In the genomic region with DNA sequence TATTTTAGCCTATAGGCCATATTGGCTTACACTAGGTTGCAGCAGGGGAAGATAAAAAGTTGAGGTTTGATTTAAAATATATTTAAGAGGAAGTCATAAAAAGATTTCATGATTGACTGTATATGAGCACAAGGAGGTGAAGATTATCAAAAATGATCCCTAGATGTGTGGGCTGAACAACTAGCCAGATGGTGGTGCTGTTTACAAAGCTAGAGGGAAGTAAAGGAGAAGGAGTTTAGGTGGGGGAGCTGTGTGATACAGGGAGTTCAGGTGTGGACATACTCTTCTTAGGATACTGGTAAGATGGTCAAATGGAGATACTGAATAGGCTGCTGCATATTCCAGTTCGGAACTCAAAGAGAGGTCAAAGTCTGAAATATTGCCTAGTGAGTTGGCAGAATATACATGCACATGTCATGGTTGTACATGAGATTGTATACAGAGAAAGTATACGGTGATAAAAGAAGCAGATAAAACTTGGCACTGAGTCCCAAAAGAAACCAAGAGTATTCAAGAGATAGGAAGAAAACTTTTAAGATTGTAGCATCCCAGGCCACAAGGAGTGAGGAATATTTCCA, we compare ENCODE assay signal across 8 cellular contexts.
A peak's percentile ranks its signal among the peaks of the same experiment; 100 is the strongest.
DNase-seq lines count a peak whose midpoint lies in the region; ATAC-seq and TF ChIP-seq lines count a peak whose summit lies in the region.

No MANE protein-coding gene starts in this region.

- no peak overlapping the region for H2AFZ ChIP-seq in OCI-LY7 (ENCODE audit: low read length)

- no peak overlapping the region for H3K4me2 ChIP-seq in OCI-LY7 (ENCODE audit: low read length)

- POLR2A ChIA-PET in OCI-LY7 (lab: Charles Lee), result interaction anchor here (0.7 kb wide), 2 partner anchors 18 to 431 kb away, joined by 3 read pairs; no protein-coding TSS in a partner anchor

- H3K27ac ChIP-seq in OCI-LY7 (ENCODE audit: low read depth, low read length, poor library complexity, severe bottlenecking), result no peak overlapping the region

- H4K20me1 ChIP-seq in OCI-LY7 (ENCODE audit: insufficient read depth, low read length), result no peaks in the 10 kb centered on the region

- TF ChIP-seq CTCF in OCI-LY7 (conservative IDR thresholded peaks at IDR 0.05; ENCODE audit: low read length), result peak; percentile 65

- no peak overlapping the region for H3K4me3 ChIP-seq in Jurkat, Clone E6-1 (ENCODE audit: low read length)
- H3K4me3 ChIP-seq in OCI-LY7 (ENCODE audit: low read depth, low read length, poor library complexity, severe bottlenecking), result no peak overlapping the region

- CTCF ChIA-PET in OCI-LY7 (lab: Charles Lee; ENCODE audit: unreplicated experiment), result no interaction called here

- ATAC-seq in GM19397 (IDR thresholded peaks at IDR 0.05; ENCODE audit: unreplicated experiment), result no peak

- H3K4me1 ChIP-seq in OCI-LY7 (ENCODE audit: insufficient read depth, low read length, poor library complexity, severe bottlenecking), result no peaks in the 10 kb centered on the region

- DNase-seq in COR-L47 (lab: John Stamatoyannopoulos, UW) (peak; percentile 80), OCI-LY7 (ENCODE audit: low spot score) (peak; percentile 1), glomerular endothelial cell (ENCODE audit: extremely low read depth, low read depth, low spot score) (peak; percentile 18), inferior parietal cortex (ENCODE audit: extremely low spot score) (no peak)
- peak; percentile 8 for DNase-seq in Jurkat, Clone E6-1 (ENCODE audit: low read depth, low spot score)
- DNase-seq in activated T-cell treated with anti-CD3 and anti-CD28 coated beads, Interleukin-2, amount 50 U/mL, for 48 hours, result no peak
- DNase-seq in activated CD8-positive, alpha-beta memory T cell treated with anti-CD3 and anti-CD28 coated beads, Interleukin-2, amount 50 U/mL, for 48 hours, result no peak

- intact Hi-C loops in OCI-LY7 (cut with micrococcal nuclease; ENCODE audit: unreplicated experiment), result no loop called here

- BruUV-seq in OCI-LY7 (replicated peaks; lab: Mats Ljungman, UMichigan), result no TSS peak

- H3K79me2 ChIP-seq in OCI-LY7 (ENCODE audit: insufficient read depth, low read depth, low read length), result no peaks in the 10 kb centered on the region

- H3K9me3 ChIP-seq in OCI-LY7 (ENCODE audit: low read length), result no peaks in the 10 kb centered on the region

- H3K36me3 ChIP-seq in OCI-LY7 (ENCODE audit: insufficient read depth, low read length), result no peaks in the 10 kb centered on the region

- no peaks in the 10 kb centered on the region for H3K9me2 ChIP-seq in OCI-LY7 (ENCODE audit: insufficient read depth, low read length)

Comparison
In these comparisons a context has a peak if more than half of its experiments do, and no peak if none do; other contexts are left out.
1. DNase-seq: peak in COR-L47 (single experiment), Jurkat, Clone E6-1 (single experiment), OCI-LY7 (single experiment) and glomerular endothelial cell (single experiment); none in inferior parietal cortex (single experiment), activated T-cell treated with anti-CD3 and anti-CD28 coated beads, Interleukin-2, amount 50 U/mL, for 48 hours (0 of 2) and activated CD8-positive, alpha-beta memory T cell treated with anti-CD3 and anti-CD28 coated beads, Interleukin-2, amount 50 U/mL, for 48 hours (single experiment).